In genomic region chr1:21553116-21553926, GRCh38 we compare ENCODE assay signal across 15 cellular contexts. TPM values are rescaled to one million over a fixed set of nuclear protein-coding genes. Genes with fewer than 3 reads are reported as not detected.
DNase-seq lines count a peak whose midpoint lies in the region; ATAC-seq and TF ChIP-seq lines count a peak whose summit lies in the region.
"Had no signal": no experiment of that assay in that cellular context is flagged by ENCODE, and none has a peak within 500 bp of the region (broad histone marks: within the 10 kb centered on the region; RNA-seq: fewer than 3 reads in every experiment).

No MANE protein-coding gene starts in this region.

- H3K4me1 Mint-ChIP-seq in endodermal cell: peaks cover 15% of the 10 kb centered on the region
- peaks cover 1% of the 10 kb centered on the region for H3K4me1 Mint-ChIP-seq in activated CD4-positive, alpha-beta memory T cell treated with anti-CD3 and anti-CD28 coated beads, Interleukin-2, amount 10 ng/mL, durations not matched to agents 7 days and 5 days

- CTCF ChIA-PET in activated CD4-positive, alpha-beta memory T cell treated with anti-CD3 and anti-CD28 coated beads, Interleukin-2, amount 10 ng/mL, durations not matched to agents 7 days and 5 days (lab: Charles Lee): no interaction called here

- H3K9me3 ChIP-seq in MG63 (no peaks in the 10 kb centered on the region), endodermal cell (ENCODE audit: control insufficient read depth, low read length) (no peaks in the 10 kb centered on the region), mesodermal cell (ENCODE audit: control insufficient read depth, low read length) (no peaks in the 10 kb centered on the region)
- H3K9me3 ChIP-seq: Caco-2, mucosa of descending colon had no signal

- peak; percentile 67 for DNase-seq in ELR (ENCODE audit: low read depth)
- DNase-seq in MG63: peak; percentile 73
- DNase-seq in endodermal cell: peak; percentile 69
- no peak for DNase-seq in activated CD4-positive, alpha-beta memory T cell treated with anti-CD3 and anti-CD28 coated beads, Interleukin-2, amount 10 ng/mL, durations not matched to agents 7 days and 5 days
- no peak for DNase-seq in ecto neural progenitor cell (ENCODE audit: low spot score)
- no peak for DNase-seq in kidney glomerular epithelial cell (lab: John Stamatoyannopoulos, UW)
- DNase-seq: activated CD8-positive, alpha-beta memory T cell treated with anti-CD3 and anti-CD28 coated beads for 24 hours; activated naive CD4-positive, alpha-beta T cell treated with anti-CD3 and anti-CD28 coated beads for 36 hours; Caco-2; mucosa of descending colon; NCI-H1930 had no signal

- no peak for TF ChIP-seq CTCF in endodermal cell (conservative IDR thresholded peaks at IDR 0.05)

- H3K4me1 ChIP-seq in endodermal cell (ENCODE audit: control insufficient read depth, insufficient read depth, low read length) (peaks cover 2% of the 10 kb centered on the region), mesodermal cell (ENCODE audit: control insufficient read depth, insufficient read depth, low read length, poor library complexity, severe bottlenecking) (peaks cover 27% of the 10 kb centered on the region)
- H3K4me1 ChIP-seq: Caco-2 had no signal

- POLR2A ChIA-PET in activated CD4-positive, alpha-beta memory T cell treated with anti-CD3 and anti-CD28 coated beads, Interleukin-2, amount 10 ng/mL, durations not matched to agents 7 days and 5 days (lab: Charles Lee): interaction anchor here (0.6 kb wide), 1 partner anchor 16 kb away, joined by 3 read pairs; no protein-coding TSS in a partner anchor

- H3K36me3 ChIP-seq in MG63 (no peaks in the 10 kb centered on the region), endodermal cell (ENCODE audit: control insufficient read depth, insufficient read depth, low read length) (no peaks in the 10 kb centered on the region), mesodermal cell (ENCODE audit: control insufficient read depth, insufficient read depth, low read length) (no peaks in the 10 kb centered on the region)

- no peaks in the 10 kb centered on the region for H3K9me3 Mint-ChIP-seq in endodermal cell
- H3K9me3 Mint-ChIP-seq in activated CD4-positive, alpha-beta memory T cell treated with anti-CD3 and anti-CD28 coated beads, Interleukin-2, amount 10 ng/mL, durations not matched to agents 7 days and 5 days: no peaks in the 10 kb centered on the region
- H3K9me3 Mint-ChIP-seq: activated naive CD4-positive, alpha-beta T cell treated with anti-CD3 and anti-CD28 coated beads for 36 hours had no signal

- H3K4me3 Mint-ChIP-seq in endodermal cell: no peak overlapping the region
- no peak overlapping the region for H3K4me3 Mint-ChIP-seq in activated CD4-positive, alpha-beta memory T cell treated with anti-CD3 and anti-CD28 coated beads, Interleukin-2, amount 10 ng/mL, durations not matched to agents 7 days and 5 days
- H3K4me3 Mint-ChIP-seq: activated naive CD4-positive, alpha-beta T cell treated with anti-CD3 and anti-CD28 coated beads for 36 hours; IgD-negative memory B cell had no signal

- H3K27ac ChIP-seq in endodermal cell (ENCODE audit: low read depth, low read length) (no peak overlapping the region), mesodermal cell (ENCODE audit: low read depth, low read length, severe bottlenecking) (peak overlapping the region; percentile 68)

- H3K4me3 ChIP-seq in MG63: no peak overlapping the region
- no peak overlapping the region for H3K4me3 ChIP-seq in endodermal cell (ENCODE audit: low read length)
- H3K4me3 ChIP-seq in mesodermal cell (ENCODE audit: extremely low read depth, insufficient read depth, low read length, poor library complexity, severe bottlenecking): no peak overlapping the region
- H3K4me3 ChIP-seq: mucosa of descending colon had no signal

- H3K27me3 ChIP-seq in MG63 (no peaks in the 10 kb centered on the region), endodermal cell (ENCODE audit: control insufficient read depth, insufficient read depth, low read length, poor library complexity, severe bottlenecking) (no peaks in the 10 kb centered on the region)

- H3K27me3 Mint-ChIP-seq in endodermal cell (ENCODE audit: insufficient read depth): no peaks in the 10 kb centered on the region
- H3K27me3 Mint-ChIP-seq in activated CD4-positive, alpha-beta memory T cell treated with anti-CD3 and anti-CD28 coated beads, Interleukin-2, amount 10 ng/mL, durations not matched to agents 7 days and 5 days: peaks cover 26% of the 10 kb centered on the region

- WGBS in endodermal cell (ENCODE audit: insufficient coverage in 1 of 2, insufficient read length in 1 of 2), 2 experiments: 51 to 64% methylated on average over 5 to 7 of the region's 8 CpGs
- WGBS in mesodermal cell (ENCODE audit: insufficient coverage in 2 of 2), 2 experiments: 33 to 49% methylated on average over 5 to 6 of the region's 8 CpGs

- H3K27ac Mint-ChIP-seq in endodermal cell: peak overlapping the region; percentile 67
- no peak overlapping the region for H3K27ac Mint-ChIP-seq in activated CD4-positive, alpha-beta memory T cell treated with anti-CD3 and anti-CD28 coated beads, Interleukin-2, amount 10 ng/mL, durations not matched to agents 7 days and 5 days
- H3K27ac Mint-ChIP-seq: activated naive CD4-positive, alpha-beta T cell treated with anti-CD3 and anti-CD28 coated beads for 36 hours; IgD-negative memory B cell had no signal

- peaks cover 15% of the 10 kb centered on the region for H3K36me3 Mint-ChIP-seq in endodermal cell (ENCODE audit: low read depth)
- no peaks in the 10 kb centered on the region for H3K36me3 Mint-ChIP-seq in activated CD4-positive, alpha-beta memory T cell treated with anti-CD3 and anti-CD28 coated beads, Interleukin-2, amount 10 ng/mL, durations not matched to agents 7 days and 5 days (ENCODE audit: low read depth)
- H3K36me3 Mint-ChIP-seq: IgD-negative memory B cell had no signal

- H3K9ac ChIP-seq in endodermal cell (ENCODE audit: extremely low read depth, low read length, poor library complexity, severe bottlenecking): no peak overlapping the region

- no peak for ATAC-seq in HG02588 (IDR thresholded peaks at IDR 0.05; ENCODE audit: unreplicated experiment)
- ATAC-seq: mucosa of descending colon had no signal

RNA-seq across cellular contexts. Expression of gene ALPL, which starts 44.1 kb away (rescaled TPM):
- total RNA-seq in MG63 (2014; rRNA removed; shearing (Covaris generic); ENCODE audit: low replicate concordance): 1.9 and 4.2 TPM in 2 replicates
- 100 to 1,000 TPM in 1 of 2 donors, 10 to 100 TPM in 1; 94.8 to 117 TPM for total RNA-seq in endodermal cell
- 65.3 TPM for polyA plus RNA-seq in endodermal cell (2013, experiment 1 of 2)
- 52.5 TPM for polyA plus RNA-seq in endodermal cell (2013, experiment 2 of 2)
- 13.0 TPM for polyA plus RNA-seq in mesodermal cell (2013, experiment 1 of 2)
- 11.0 TPM for polyA plus RNA-seq in mesodermal cell (2013, experiment 2 of 2)
- total RNA-seq in activated CD4-positive, alpha-beta memory T cell treated with anti-CD3 and anti-CD28 coated beads, Interleukin-2, amount 10 ng/mL, durations not matched to agents 7 days and 5 days: not detected
- total RNA-seq: activated naive CD4-positive, alpha-beta T cell treated with anti-CD3 and anti-CD28 coated beads for 36 hours; T-helper 2 cell treated with Interferon-gamma antibody and Interleukin-4, amounts not matched to agents 100 ng/mL and 5 ng/mL, for 36 hours had no signal

Comparison
In these comparisons a context has a peak if more than half of its experiments do, and no peak if none do; other contexts are left out.
1. DNase-seq: peak in ELR (single experiment), MG63 (single experiment) and endodermal cell (single experiment); none in activated CD4-positive, alpha-beta memory T cell treated with anti-CD3 and anti-CD28 coated beads, Interleukin-2, amount 10 ng/mL, durations not matched to agents 7 days and 5 days (single experiment), ecto neural progenitor cell (single experiment) and kidney glomerular epithelial cell (single experiment).
2. RNA of gene ALPL, which starts 44.1 kb away (total RNA-seq): 94.8 to 117 TPM in endodermal cell; 1.9 to 4.2 TPM in MG63 and not detected in activated CD4-positive, alpha-beta memory T cell treated with anti-CD3 and anti-CD28 coated beads, Interleukin-2, amount 10 ng/mL, durations not matched to agents 7 days and 5 days; every median in the first group is over 10 times any median in the second.